8 cellular contexts compared by ENCODE assay signal in genomic region chr19:10718205-10719196, GRCh38. TPM values are rescaled to one million over a fixed set of nuclear protein-coding genes. Genes with fewer than 3 reads are reported as not detected.
DNase-seq lines count a peak whose midpoint lies in the region; ATAC-seq and TF ChIP-seq lines count a peak whose summit lies in the region.

No MANE protein-coding gene starts in this region.

- H3K27ac ChIP-seq in PC-9 = no peak overlapping the region
- H3K27ac ChIP-seq in parathyroid adenoma = peak overlapping the region; percentile 78

- ATAC-seq in HG02623 (IDR thresholded peaks at IDR 0.05; ENCODE audit: unreplicated experiment) (peak; percentile 10), Right ventricle myocardium superior (ENCODE audit: poor library complexity) (peak; percentile 47), GM21786 (IDR thresholded peaks at IDR 0.05; ENCODE audit: unreplicated experiment) (no peak), GM18873 (IDR thresholded peaks at IDR 0.05; ENCODE audit: low FRiP score, unreplicated experiment) (no peak)

- POLR2A ChIA-PET in PC-9 (lab: Charles Lee; ENCODE audit: unreplicated experiment) = interaction anchor here (0.6 to 1.0 kb wide), 5 partner anchors 118 to 818 kb away, joined by 3 to 9 read pairs (median 9); partner anchors contain the start of gene TMED1

- peaks cover 6% of the 10 kb centered on the region; the same call in 1 of the 2 replicates for H3K36me3 ChIP-seq in PC-9 (ENCODE audit: low read depth)
- H3K36me3 ChIP-seq in parathyroid adenoma (ENCODE audit: control insufficient read depth, insufficient read depth, low read length) = no peaks in the 10 kb centered on the region

- no peaks in the 10 kb centered on the region for H3K9me3 ChIP-seq in PC-9 (ENCODE audit: insufficient read depth, low read depth)
- no peaks in the 10 kb centered on the region for H3K9me3 ChIP-seq in parathyroid adenoma (ENCODE audit: control insufficient read depth, low read length)

- H3K4me2 ChIP-seq in PC-9 (peak overlapping the region; percentile 99), parathyroid adenoma (ENCODE audit: low read length) (peak overlapping the region; percentile 89)

- H3K27me3 ChIP-seq in PC-9 (ENCODE audit: insufficient read depth, low read depth) = no peaks in the 10 kb centered on the region
- no peaks in the 10 kb centered on the region for H3K27me3 ChIP-seq in parathyroid adenoma (ENCODE audit: control insufficient read depth, insufficient read depth, low read length)

- H3K4me1 ChIP-seq in PC-9 (replicated peaks; ENCODE audit: insufficient read depth) (peaks cover 12% of the 10 kb centered on the region), parathyroid adenoma (peaks cover 8% of the 10 kb centered on the region)

- no peak for TF ChIP-seq CTCF in GM13977 (IDR thresholded peaks at IDR 0.05; ENCODE audit: extremely low read depth, insufficient read depth, missing control alignments)
- TF ChIP-seq CTCF in PC-9 (conservative IDR thresholded peaks at IDR 0.05) = no peak
- no peak for TF ChIP-seq CTCF in parathyroid adenoma (IDR thresholded peaks at IDR 0.05)

- intact Hi-C loops in PC-9 (cut with micrococcal nuclease; ENCODE audit: unreplicated experiment) (loop anchor here (5.0 kb wide), 1 partner anchor 301 kb away; no protein-coding TSS in a partner anchor), Right ventricle myocardium superior (cut with DNase I) (loop anchor here (2.0 kb wide), 1 partner anchor 50 kb away; no protein-coding TSS in a partner anchor)

- peak overlapping the region; percentile 77 for H2AFZ ChIP-seq in PC-9
- peak overlapping the region; percentile 80 for H2AFZ ChIP-seq in parathyroid adenoma

- H3K4me3 ChIP-seq in PC-9 = peak overlapping the region; percentile 95
- H3K4me3 ChIP-seq in parathyroid adenoma (ENCODE audit: low read depth, low read length) = peak overlapping the region; percentile 92

- peaks cover 20% of the 10 kb centered on the region for H3F3A ChIP-seq in PC-9 (ENCODE audit: insufficient read depth, low read depth)

- BruUV-seq in PC-9 (replicated peaks; lab: Mats Ljungman, UMichigan) = no TSS peak

- peak overlapping the region; percentile 81 for H3K9ac ChIP-seq in parathyroid adenoma

- H3K79me2 ChIP-seq in PC-9 (ENCODE audit: low read depth) = peaks cover 54% of the 10 kb centered on the region
- H3K79me2 ChIP-seq in parathyroid adenoma = peaks cover 48% of the 10 kb centered on the region

- H4K20me1 ChIP-seq in PC-9 (ENCODE audit: insufficient read depth) = peaks cover 49% of the 10 kb centered on the region

- DNase-seq in GM13977 (ENCODE audit: low spot score) = peak; percentile 64
- peak in 1 of 2 experiments; percentile 54 for DNase-seq in PC-9
- peak; percentile 64 for DNase-seq in activated naive CD4-positive, alpha-beta T cell treated with Interleukin-2 at 50 U/mL for 16 hours
- DNase-seq in Right ventricle myocardium superior = peak; percentile 66

- CTCF ChIA-PET in PC-9 (lab: Charles Lee) = interaction anchor here (0.5 to 3.4 kb wide), 8 partner anchors 12 to 149 kb away, joined by 3 to 24 read pairs (median 6); partner anchors contain the start of gene TMED1

- no peaks in the 10 kb centered on the region for H3K9me2 ChIP-seq in PC-9 (ENCODE audit: insufficient read depth)

- in situ Hi-C loops in GM13977 (cut with MboI; ENCODE audit: low pct_unique_long_range_greater_than_20kb, low sequenced_read_pairs, unreplicated experiment) = no loop called here

RNA-seq across cellular contexts. Expression of gene DNM2, which starts 0.6 kb away (rescaled TPM):
- total RNA-seq in PC-9 (2021) (169 and 188 TPM in 2 replicates), Right ventricle myocardium superior (180 TPM)

RNA-seq across cellular contexts. Expression of gene QTRT1, which starts 17.3 kb away (rescaled TPM):
- total RNA-seq in PC-9 (2021) = 31.9 and 41.0 TPM in 2 replicates
- 24.8 TPM for total RNA-seq in Right ventricle myocardium superior

Comparison
In these comparisons a context has a peak if more than half of its experiments do, and no peak if none do; other contexts are left out.
1. ATAC-seq: peak in HG02623 (single experiment) and Right ventricle myocardium superior (single experiment); none in GM21786 (single experiment) and GM18873 (single experiment).